8 cellular contexts compared by ENCODE assay signal in the genomic region with DNA sequence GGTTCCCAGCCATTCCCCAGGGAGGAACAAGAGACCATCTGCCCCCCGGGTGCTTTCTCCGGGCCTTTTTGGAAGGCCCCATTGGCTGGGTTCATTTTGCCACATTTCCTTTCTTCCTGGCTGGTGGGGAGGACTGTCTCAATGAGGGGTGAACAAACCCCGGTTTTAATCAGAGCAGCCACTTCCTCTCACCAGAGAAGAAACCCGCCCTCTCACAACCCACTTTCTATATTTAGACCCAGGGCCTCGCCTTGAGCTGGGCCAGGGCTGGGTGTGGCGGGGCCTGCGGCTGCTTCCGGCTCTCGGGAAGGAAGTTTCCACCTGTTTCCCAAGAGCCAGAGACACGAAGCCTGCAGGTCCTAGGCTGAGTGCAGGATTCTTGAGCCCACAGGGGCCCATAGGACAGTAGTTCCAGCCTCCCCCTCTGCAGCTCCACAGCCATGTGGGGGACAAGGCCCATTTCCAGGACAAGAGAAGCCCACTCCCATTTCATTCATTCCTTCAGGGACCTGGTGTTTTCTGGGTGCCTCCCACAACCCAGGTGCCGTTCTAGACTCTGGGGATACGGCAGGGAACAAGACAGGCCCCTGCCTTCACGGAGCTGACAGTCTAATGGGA. TPM values are rescaled to one million over a fixed set of nuclear protein-coding genes. Genes with fewer than 3 reads are reported as not detected.
DNase-seq lines count a peak whose midpoint lies in the region; ATAC-seq and TF ChIP-seq lines count a peak whose summit lies in the region.

No MANE protein-coding gene starts in this region.

- H3K9me3 Mint-ChIP-seq in stimulated activated memory B cell treated with anti-CD40 and anti-IgM and Interleukin-4, amounts not matched to agents 10 μg/mL and 1 μg/mL and 100 μg/mL, for 72 hours: no peaks in the 10 kb centered on the region
- H3K9me3 Mint-ChIP-seq in H9: peaks cover 0 to 3% of the 10 kb centered on the region in 2 experiments; a peak in 2 of 5 replicates

- H3K9me3 ChIP-seq in H9 (ENCODE audit: control insufficient read depth, low read depth, low read length): no peaks in the 10 kb centered on the region

- no peak overlapping the region for H2BK12ac ChIP-seq in H9 (ENCODE audit: insufficient read length, low read depth, low read length)

- H3K27me3 ChIP-seq in H9 (ENCODE audit: insufficient read depth, low read length): no peaks in the 10 kb centered on the region

- no peaks in the 10 kb centered on the region for H3K36me3 Mint-ChIP-seq in stimulated activated memory B cell treated with anti-CD40 and anti-IgM and Interleukin-4, amounts not matched to agents 10 μg/mL and 1 μg/mL and 100 μg/mL, for 72 hours
- H3K36me3 Mint-ChIP-seq in H9 (ENCODE audit: insufficient read depth in 1 of 3, low read depth in 3 of 3): no peaks in the 10 kb centered on the region; a peak in 1 of 7 replicates

- no peak overlapping the region for H3K18ac ChIP-seq in H9 (ENCODE audit: insufficient read length, low read depth, low read length)

- no peaks in the 10 kb centered on the region for H3K23me2 ChIP-seq in H9 (ENCODE audit: insufficient read length, low read depth, low read length, poor library complexity, severe bottlenecking)

- no peak overlapping the region for H3K9ac ChIP-seq in H9 (ENCODE audit: extremely low read depth, insufficient read length, low read length)

- peaks cover 71% of the 10 kb centered on the region for H3K4me1 Mint-ChIP-seq in stimulated activated memory B cell treated with anti-CD40 and anti-IgM and Interleukin-4, amounts not matched to agents 10 μg/mL and 1 μg/mL and 100 μg/mL, for 72 hours
- H3K4me1 Mint-ChIP-seq in H9: peaks cover 4 to 26% of the 10 kb centered on the region in 2 experiments; a peak in 3 of 4 replicates

- no peaks in the 10 kb centered on the region for H4K20me1 ChIP-seq in H9 (ENCODE audit: control insufficient read depth, insufficient read depth, insufficient read length)

- H2AK5ac ChIP-seq in H9 (ENCODE audit: insufficient read length, low read length): no peak overlapping the region

- no peak overlapping the region for H3K4me2 ChIP-seq in H9 (ENCODE audit: insufficient read depth, insufficient read length, low read length)

- no peak overlapping the region for H3K14ac ChIP-seq in H9 (ENCODE audit: insufficient read depth, low read length)

- peak overlapping the region; percentile 81 for H3K27ac Mint-ChIP-seq in stimulated activated memory B cell treated with anti-CD40 and anti-IgM and Interleukin-4, amounts not matched to agents 10 μg/mL and 1 μg/mL and 100 μg/mL, for 72 hours
- H3K27ac Mint-ChIP-seq in H9: no peak overlapping the region

- no peak overlapping the region for H2BK20ac ChIP-seq in H9 (ENCODE audit: low read depth, low read length, poor library complexity, severe bottlenecking)

- no peak overlapping the region for H4K5ac ChIP-seq in H9 (ENCODE audit: insufficient read length, low read depth, low read length)

- TF ChIP-seq POLR2A in GM18505 (IDR thresholded peaks at IDR 0.05; ENCODE audit: borderline replicate concordance, extremely low read depth, insufficient read depth, insufficient read length): peak; percentile 10
- TF ChIP-seq POLR2A in NB4 (IDR thresholded peaks at IDR 0.05; ENCODE audit: extremely low read depth, insufficient read length): no peak

- peak overlapping the region; percentile 32 for H3K4me3 Mint-ChIP-seq in stimulated activated memory B cell treated with anti-CD40 and anti-IgM and Interleukin-4, amounts not matched to agents 10 μg/mL and 1 μg/mL and 100 μg/mL, for 72 hours
- no peak overlapping the region for H3K4me3 Mint-ChIP-seq in H9

- no peaks in the 10 kb centered on the region for H3K4me1 ChIP-seq in H9 (ENCODE audit: insufficient read depth, low read length)

- H2AFZ ChIP-seq in H9 (ENCODE audit: low read length): no peak overlapping the region

- DNase-seq in NB4 (ENCODE audit: low read depth): peak; percentile 98
- DNase-seq in activated CD8-positive, alpha-beta memory T cell treated with anti-CD3 and anti-CD28 coated beads for 48 hours (ENCODE audit: low read depth in 2 of 3, low spot score in 2 of 3): peak; percentile 29 to 50 (median 30)
- peak; percentile 47 for DNase-seq in hepatic stellate cell (ENCODE audit: low spot score)
- DNase-seq in H9: no peak
- no peak for DNase-seq in inferior parietal cortex (ENCODE audit: extremely low spot score)

- H3K4ac ChIP-seq in H9 (ENCODE audit: low read depth, low read length): no peak overlapping the region

- H3K56ac ChIP-seq in H9 (ENCODE audit: insufficient read length, low read depth, low read length): no peak overlapping the region

- H3K23ac ChIP-seq in H9 (ENCODE audit: insufficient read length, low read depth, low read length): no peak overlapping the region

- H3K27me3 Mint-ChIP-seq in stimulated activated memory B cell treated with anti-CD40 and anti-IgM and Interleukin-4, amounts not matched to agents 10 μg/mL and 1 μg/mL and 100 μg/mL, for 72 hours: no peaks in the 10 kb centered on the region
- H3K27me3 Mint-ChIP-seq in H9 (ENCODE audit: low read depth): peaks cover 2% of the 10 kb centered on the region; the same call in 1 of the 2 replicates

- H4K91ac ChIP-seq in H9 (ENCODE audit: insufficient read length, low read depth, low read length): no peak overlapping the region

- WGBS in H9 (ENCODE audit: extremely low coverage, insufficient read length, low lambda C conversion rate): no CpG with 5 or more reads among the region's 13 CpGs

- no peaks in the 10 kb centered on the region for H3K79me1 ChIP-seq in H9 (ENCODE audit: insufficient read depth, low read depth, low read length, poor library complexity, severe bottlenecking)

- H3K79me2 ChIP-seq in H9 (ENCODE audit: insufficient read depth, low read length): no peaks in the 10 kb centered on the region

- H3K4me3 ChIP-seq in NB4 (ENCODE audit: low read depth, low read length): no peak overlapping the region

- H2BK5ac ChIP-seq in H9 (ENCODE audit: insufficient read length, low read length): no peak overlapping the region

- no peak overlapping the region for H3K27ac ChIP-seq in H9 (ENCODE audit: insufficient read length, low read depth, low read length)

- H2BK15ac ChIP-seq in H9 (ENCODE audit: low read depth, low read length): no peak overlapping the region

- peak; percentile 73 for ATAC-seq in GM18505 (IDR thresholded peaks at IDR 0.05; ENCODE audit: unreplicated experiment)
- ATAC-seq in HG02642 (IDR thresholded peaks at IDR 0.05; ENCODE audit: poor library complexity, unreplicated experiment): peak; percentile 84
- peak; percentile 89 for ATAC-seq in stimulated activated memory B cell treated with anti-CD40 and anti-IgM and Interleukin-4, amounts not matched to agents 10 μg/mL and 1 μg/mL and 100 μg/mL, for 72 hours

- TF ChIP-seq CTCF in NB4 (IDR thresholded peaks at IDR 0.05; ENCODE audit: low read depth, low read length) (no peak), H9 (conservative IDR thresholded peaks at IDR 0.05) (no peak)

- H3T11ph ChIP-seq in H9 (ENCODE audit: low read length): no peak overlapping the region

- H4K8ac ChIP-seq in H9 (replicated peaks; ENCODE audit: insufficient read length, low read depth, low read length): no peak overlapping the region

- H2BK120ac ChIP-seq in H9 (ENCODE audit: low read depth, low read length, poor library complexity, severe bottlenecking): no peak overlapping the region

RNA-seq across cellular contexts. Expression of a gene that starts 41.8 kb away (rescaled TPM):
- total RNA-seq in H9 (2021): 66.8 and 67.9 TPM in 2 replicates

Comparison
In these comparisons a context has a peak if more than half of its experiments do, and no peak if none do; other contexts are left out.
1. DNase-seq: peak in NB4 (single experiment), activated CD8-positive, alpha-beta memory T cell treated with anti-CD3 and anti-CD28 coated beads for 48 hours (3 of 3) and hepatic stellate cell (single experiment); none in H9 (single experiment) and inferior parietal cortex (single experiment).
2. Peak in every context shown above with its lines, with median percentiles within 50 percentile points of each other: ATAC-seq.